11 cellular contexts compared by ENCODE assay signal in genomic region chr19:41106177-41106576, GRCh38. TPM values are rescaled to one million over a fixed set of nuclear protein-coding genes. Genes with fewer than 3 reads are reported as not detected.
"Had no signal": no experiment of that assay in that cellular context is flagged by ENCODE, and none has a peak within 500 bp of the region (broad histone marks: within the 10 kb centered on the region; RNA-seq: fewer than 3 reads in every experiment).

No MANE protein-coding gene starts in this region.

- DNase-seq: GM23248, GOT3, H7, HFFc6, KG1 had no signal

- H3K9me3 ChIP-seq: HAP-1 had no signal

- H3K4me1 ChIP-seq: HAP-1 had no signal

- H3K4me3 ChIP-seq: GM23248, HAP-1 had no signal

- H3K36me3 ChIP-seq: HAP-1 had no signal

- H2AFZ ChIP-seq: GM23248 had no signal

- H3K27ac ChIP-seq: GM23248, HL-60 had no signal

- ATAC-seq: HCT116 had no signal

- H3K9ac ChIP-seq: GM23248 had no signal

RNA-seq across cellular contexts. Expression of gene CYP2F1, which starts 8.1 kb away (rescaled TPM):
- total RNA-seq: GM23248, H4, HFFc6, HT1080 had no signal
- polyA plus RNA-seq: GM23248, IgD-negative memory B cell had no signal

RNA-seq across cellular contexts. Expression of gene CYP2A13, which starts 17.9 kb away (rescaled TPM):
- total RNA-seq: GM23248, H4, HFFc6, HT1080 had no signal
- polyA plus RNA-seq: GM23248, IgD-negative memory B cell had no signal
